1 cellular context compared by ENCODE assay signal in genomic region chr13:38951525-38952313, GRCh38.
TF ChIP-seq lines count a peak whose summit lies in the region.

No MANE protein-coding gene starts in this region.

TF ChIP-seq in HepG2, 621 proteins besides CTCF, POLR2A, EP300 and RAD21 (continued from another document):
- no peak for TF ChIP-seq PRDM10 (CRISPR knock-in tag; IDR thresholded peaks at IDR 0.05; ENCODE audit: low read depth)
- no peak for TF ChIP-seq BCL6 (CRISPR knock-in tag; IDR thresholded peaks at IDR 0.05)
- TF ChIP-seq NFRKB (IDR thresholded peaks at IDR 0.05), result no peak
- no peak for TF ChIP-seq NCOR1 (IDR thresholded peaks at IDR 0.05; ENCODE audit: borderline replicate concordance, low read length)
- no peak for TF ChIP-seq NR2F2 (IDR thresholded peaks at IDR 0.05; ENCODE audit: borderline replicate concordance, low read depth)
- TF ChIP-seq ZNF275 (CRISPR knock-in tag; IDR thresholded peaks at IDR 0.05; ENCODE audit: borderline replicate concordance), result no peak
